16 cellular contexts compared by ENCODE assay signal in the genomic region with DNA sequence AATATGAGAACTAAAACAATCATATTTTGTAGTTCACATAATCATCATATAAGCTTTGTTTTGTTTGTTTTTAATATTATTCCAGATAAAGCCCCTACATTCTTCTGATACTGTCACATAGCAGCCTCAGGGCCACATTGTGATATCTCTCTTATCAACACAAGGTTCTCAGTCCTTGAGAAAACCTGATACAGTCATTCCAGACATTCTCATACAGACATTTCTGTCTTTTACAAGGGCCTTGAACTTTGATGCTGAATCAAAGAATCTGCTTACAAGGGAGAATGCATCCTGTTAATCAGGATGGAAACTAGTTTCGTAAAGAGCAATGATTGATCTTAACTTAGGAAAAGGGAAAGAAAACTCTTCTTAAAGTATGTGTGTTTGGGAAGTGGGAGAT. TPM values are rescaled to one million over a fixed set of nuclear protein-coding genes. Genes with fewer than 3 reads are reported as not detected.
A peak's percentile ranks its signal among the peaks of the same experiment; 100 is the strongest.
DNase-seq lines count a peak whose midpoint lies in the region; ATAC-seq and TF ChIP-seq lines count a peak whose summit lies in the region.
"Had no signal": no experiment of that assay in that cellular context is flagged by ENCODE, and none has a peak within 500 bp of the region (broad histone marks: within the 10 kb centered on the region; RNA-seq: fewer than 3 reads in every experiment).

No MANE protein-coding gene starts in this region.

- no peak overlapping the region for H2AK5ac ChIP-seq in mesendoderm (ENCODE audit: low read length)
- no peak overlapping the region for H2AK5ac ChIP-seq in trophoblast cell (ENCODE audit: low read length)

- H3K23ac ChIP-seq in mesendoderm (ENCODE audit: low read length) (no peak overlapping the region), trophoblast cell (ENCODE audit: low read length) (no peak overlapping the region)

- H2BK120ac ChIP-seq in mesendoderm (ENCODE audit: low read depth, low read length) (no peak overlapping the region), trophoblast cell (ENCODE audit: insufficient read depth, low read length, poor library complexity) (no peak overlapping the region)

- no peaks in the 10 kb centered on the region for H3K79me1 ChIP-seq in mesendoderm (ENCODE audit: low read length)
- no peaks in the 10 kb centered on the region for H3K79me1 ChIP-seq in trophoblast cell (ENCODE audit: low read length)

- H3K27me3 ChIP-seq in Caco-2 (replicated peaks; ENCODE audit: control insufficient read depth, insufficient read depth, low read length) (no peaks in the 10 kb centered on the region), mesendoderm (ENCODE audit: insufficient read depth, low read length, poor library complexity) (no peaks in the 10 kb centered on the region), trophoblast cell (ENCODE audit: insufficient read depth, low read length) (no peaks in the 10 kb centered on the region)
- H3K27me3 ChIP-seq: BLaER1 had no signal

- H3K4me1 ChIP-seq in Caco-2 (peaks cover 27% of the 10 kb centered on the region), mesendoderm (ENCODE audit: control insufficient read depth, low read depth, low read length) (no peaks in the 10 kb centered on the region), trophoblast cell (ENCODE audit: control insufficient read depth in 1 of 2, insufficient read depth in 2 of 2, low read length in 2 of 2) (no peaks in the 10 kb centered on the region)
- H3K4me1 ChIP-seq: BLaER1 had no signal

- no peaks in the 10 kb centered on the region for H3K79me2 ChIP-seq in mesendoderm (ENCODE audit: control insufficient read depth, insufficient read depth, low read length)
- H3K79me2 ChIP-seq in trophoblast cell (ENCODE audit: control insufficient read depth, insufficient read depth, low read length, poor library complexity): no peaks in the 10 kb centered on the region

- H2BK12ac ChIP-seq in trophoblast cell (ENCODE audit: low read length): no peak overlapping the region

- no TSS peak for BruUV-seq in Caco-2 (replicated peaks; lab: Mats Ljungman, UMichigan)

- no peak overlapping the region for H3K56ac ChIP-seq in mesendoderm (ENCODE audit: low read length)

- H3K9me3 ChIP-seq in Caco-2 (no peaks in the 10 kb centered on the region), trophoblast cell (ENCODE audit: insufficient read depth, low read depth, low read length) (no peaks in the 10 kb centered on the region)
- H3K9me3 ChIP-seq: BLaER1 had no signal

- intact Hi-C loops in Caco-2 (cut with micrococcal nuclease; ENCODE audit: unreplicated experiment): no loop called here

- H2AFZ ChIP-seq in trophoblast cell (ENCODE audit: insufficient read depth, low read length, poor library complexity): no peak overlapping the region
- H2AFZ ChIP-seq: GM23338 had no signal

- no peak overlapping the region for H2BK15ac ChIP-seq in mesendoderm (replicated peaks; ENCODE audit: low read depth)

- POLR2A ChIA-PET in Caco-2 (lab: Charles Lee): no interaction called here

- TF ChIP-seq CTCF in Caco-2 (IDR thresholded peaks at IDR 0.05; ENCODE audit: insufficient read depth in 1 of 2, low read depth in 1 of 2, low read length in 1 of 2, severe bottlenecking in 1 of 2, unreplicated experiment in 1 of 2) (no peak), type B pancreatic cell (conservative IDR thresholded peaks at IDR 0.05) (no peak)

- H3K4me3 Mint-ChIP-seq in Caco-2 (ENCODE audit: unreplicated experiment) (no peak overlapping the region), type B pancreatic cell (no peak overlapping the region), immature natural killer cell (no peak overlapping the region)
- H3K4me3 Mint-ChIP-seq: CD8-positive, alpha-beta memory T cell; GM23338 had no signal

- H3K18ac ChIP-seq in mesendoderm (ENCODE audit: low read length) (no peak overlapping the region), trophoblast cell (ENCODE audit: low read length) (no peak overlapping the region)

- H4K91ac ChIP-seq in trophoblast cell (ENCODE audit: low read depth, low read length): no peak overlapping the region

- peaks cover 15% of the 10 kb centered on the region for H3K4me1 Mint-ChIP-seq in Caco-2 (ENCODE audit: low read depth, unreplicated experiment)
- peaks cover 13% of the 10 kb centered on the region for H3K4me1 Mint-ChIP-seq in type B pancreatic cell (ENCODE audit: unreplicated experiment)
- H3K4me1 Mint-ChIP-seq in immature natural killer cell: peaks cover 14 to 15% of the 10 kb centered on the region in 2 donors

- no peaks in the 10 kb centered on the region for H3K36me3 ChIP-seq in Caco-2 (ENCODE audit: control insufficient read depth, insufficient read depth, low read length)
- no peaks in the 10 kb centered on the region for H3K36me3 ChIP-seq in mesendoderm (ENCODE audit: control insufficient read depth, insufficient read depth, low read length)
- H3K36me3 ChIP-seq in trophoblast cell (ENCODE audit: control insufficient read depth in 1 of 2, insufficient read depth in 2 of 2, low read length in 2 of 2): no peaks in the 10 kb centered on the region
- H3K36me3 ChIP-seq: BLaER1 had no signal

- no peaks in the 10 kb centered on the region for H3K36me3 Mint-ChIP-seq in Caco-2 (ENCODE audit: insufficient read depth, unreplicated experiment)
- H3K36me3 Mint-ChIP-seq in type B pancreatic cell: no peaks in the 10 kb centered on the region
- peaks cover 0 to 12% (median 0%) of the 10 kb centered on the region in 3 donors for H3K36me3 Mint-ChIP-seq in immature natural killer cell
- H3K36me3 Mint-ChIP-seq: CD8-positive, alpha-beta memory T cell had no signal

- CTCF ChIA-PET in Caco-2 (lab: Charles Lee): no interaction called here

- no peak overlapping the region for H2BK5ac ChIP-seq in mesendoderm (ENCODE audit: low read length)
- no peak overlapping the region for H2BK5ac ChIP-seq in trophoblast cell (ENCODE audit: low read depth, low read length, poor library complexity)

- H3K27ac Mint-ChIP-seq in Caco-2 (ENCODE audit: unreplicated experiment) (no peak overlapping the region), type B pancreatic cell (no peak overlapping the region), immature natural killer cell (no peak overlapping the region)
- H3K27ac Mint-ChIP-seq: CD8-positive, alpha-beta memory T cell; GM23338 had no signal

- no peak for ATAC-seq in GM21526 (IDR thresholded peaks at IDR 0.05; ENCODE audit: low FRiP score, unreplicated experiment)
- ATAC-seq: GM12878, GM23338 had no signal

- H3K27me3 Mint-ChIP-seq in Caco-2 (ENCODE audit: insufficient read depth, unreplicated experiment) (no peaks in the 10 kb centered on the region), type B pancreatic cell (no peaks in the 10 kb centered on the region), immature natural killer cell (ENCODE audit: low read depth in 3 of 3) (peaks cover 4 to 8% (median 8%) of the 10 kb centered on the region in 3 donors)

- WGBS in mesendoderm (ENCODE audit: extremely low coverage, insufficient coverage, low lambda C conversion rate): no CpG with 5 or more reads among the region's 1 CpG
- WGBS in trophoblast cell (ENCODE audit: extremely low coverage, insufficient coverage, insufficient read length): no CpG with 5 or more reads among the region's 1 CpG

- no peak overlapping the region for H3K4me3 ChIP-seq in Caco-2 (ENCODE audit: low read depth, low read length)
- H3K4me3 ChIP-seq in mesendoderm (ENCODE audit: low read length): no peak overlapping the region
- no peak overlapping the region for H3K4me3 ChIP-seq in trophoblast cell (ENCODE audit: low read depth, low read length)
- H3K4me3 ChIP-seq: BLaER1, GM12878, GM23338 had no signal

- H4K12ac ChIP-seq in trophoblast cell (ENCODE audit: low read depth, low read length): no peak overlapping the region

- DNase-seq in Caco-2 (peak; percentile 10 to 38), NCI-H226 (peak; percentile 10), mesendoderm (peak; percentile 75), trophoblast cell (peak; percentile 27 to 86), type B pancreatic cell (ENCODE audit: extremely low spot score, unreplicated experiment) (no peak), immature natural killer cell (no peak)
- DNase-seq: 8988T; AML-193; CD8-positive, alpha-beta memory T cell; DMS53; H7 had no signal

- H3K4me2 ChIP-seq in mesendoderm (ENCODE audit: low read length) (no peak overlapping the region), trophoblast cell (ENCODE audit: low read length) (no peak overlapping the region)
- H3K4me2 ChIP-seq: BLaER1, GM23338 had no signal

- no peak overlapping the region for H4K5ac ChIP-seq in mesendoderm (ENCODE audit: low read length)

- no peak overlapping the region for H3K9ac ChIP-seq in mesendoderm (ENCODE audit: low read length)
- H3K9ac ChIP-seq in trophoblast cell (ENCODE audit: low read length): no peak overlapping the region
- H3K9ac ChIP-seq: BLaER1 had no signal

- no peak overlapping the region for H3K4ac ChIP-seq in mesendoderm (ENCODE audit: low read depth, low read length)
- no peak overlapping the region for H3K4ac ChIP-seq in trophoblast cell (ENCODE audit: low read depth, low read length)

- no peak overlapping the region for H4K8ac ChIP-seq in mesendoderm (ENCODE audit: low read depth, low read length)
- H4K8ac ChIP-seq in trophoblast cell (ENCODE audit: low read depth, low read length): no peak overlapping the region

- no peak overlapping the region for H3K14ac ChIP-seq in trophoblast cell (ENCODE audit: low read length)

- no peak overlapping the region for H3K27ac ChIP-seq in mesendoderm (ENCODE audit: low read depth, low read length)
- H3K27ac ChIP-seq in trophoblast cell (ENCODE audit: low read depth, low read length): no peak overlapping the region
- H3K27ac ChIP-seq: BLaER1 had no signal

- H3K9me3 Mint-ChIP-seq in Caco-2 (ENCODE audit: unreplicated experiment): no peaks in the 10 kb centered on the region
- no peaks in the 10 kb centered on the region for H3K9me3 Mint-ChIP-seq in type B pancreatic cell
- peaks cover 0 to 2% (median 0%) of the 10 kb centered on the region in 6 donors for H3K9me3 Mint-ChIP-seq in immature natural killer cell
- H3K9me3 Mint-ChIP-seq: CD8-positive, alpha-beta memory T cell; GM23338 had no signal

RNA-seq across cellular contexts. Expression of a gene that starts 12.7 kb away (rescaled TPM):
- total RNA-seq in Caco-2 (2022): not detected in 2 replicates
- polyA plus RNA-seq in mesendoderm (2013, experiment 1 of 2): 0.01 TPM
- not detected for polyA plus RNA-seq in mesendoderm (2013, experiment 2 of 2)
- polyA plus RNA-seq in trophoblast cell (2013): 0.03 and 0.04 TPM in 2 replicates
- 0.74 and 37.0 TPM in 2 replicates for total RNA-seq in type B pancreatic cell (ENCODE audit: low replicate concordance)
- polyA plus RNA-seq in immature natural killer cell: not detected
- total RNA-seq: G401, GM23338, H7 had no signal
- polyA plus RNA-seq: GM23338 had no signal

Comparison
In these comparisons a context has a peak if more than half of its experiments do, and no peak if none do; other contexts are left out.
1. DNase-seq: peak in Caco-2 (2 of 2), NCI-H226 (single experiment), mesendoderm (single experiment) and trophoblast cell (2 of 2); none in type B pancreatic cell (single experiment) and immature natural killer cell (0 of 3).